In genomic region chr17:43010667-43011308, GRCh38 we compare ENCODE assay signal across 16 cellular contexts. TPM values are rescaled to one million over a fixed set of nuclear protein-coding genes. Genes with fewer than 3 reads are reported as not detected.
A peak's percentile ranks its signal among the peaks of the same experiment; 100 is the strongest.
DNase-seq lines count a peak whose midpoint lies in the region; ATAC-seq and TF ChIP-seq lines count a peak whose summit lies in the region.
"Had no signal": no experiment of that assay in that cellular context is flagged by ENCODE, and none has a peak within 500 bp of the region (broad histone marks: within the 10 kb centered on the region; RNA-seq: fewer than 3 reads in every experiment).

No MANE protein-coding gene starts in this region.

- peaks cover 0 to 52% (median 22%) of the 10 kb centered on the region in 9 donors for H3K36me3 ChIP-seq in heart left ventricle
- peaks cover 12% of the 10 kb centered on the region for H3K36me3 ChIP-seq in suprapubic skin

- WGBS in heart left ventricle, 4 donors, result 84 to 92% (median 87%) methylated on average over 5 of the region's 5 CpGs
- 87% methylated on average over 5 of the region's 5 CpGs for WGBS in suprapubic skin

- H3K4me3 ChIP-seq in heart left ventricle (no peak overlapping the region), suprapubic skin (no peak overlapping the region)
- H3K4me3 ChIP-seq: SK-N-MC had no signal

- DNase-seq in heart left ventricle (no peak), left ventricle myocardium superior (no peak), islet precursor cell (peak; percentile 79), suprapubic skin (ENCODE audit: low spot score in 2 of 2) (no peak), mesenteric fat pad (ENCODE audit: low spot score) (no peak), NCI-H526 (lab: John Stamatoyannopoulos, UW) (no peak)
- DNase-seq in activated CD8-positive, alpha-beta T cell treated with anti-CD3 and anti-CD28 coated beads for 36 hours, result no peak
- no peak for DNase-seq in activated CD4-positive, CD25-positive, alpha-beta regulatory T cell (lab: John Stamatoyannopoulos, UW)
- DNase-seq: activated T-cell treated with anti-CD3 and anti-CD28 coated beads, Interleukin-2, amount 50 U/mL, for 4 hours; DMS153; endodermal cell; NCI-H187; NCI-H82 had no signal

- H3K9me3 Mint-ChIP-seq in activated CD8-positive, alpha-beta T cell treated with anti-CD3 and anti-CD28 coated beads for 36 hours, result no peaks in the 10 kb centered on the region
- H3K9me3 Mint-ChIP-seq: activated T-cell treated with anti-CD3 and anti-CD28 coated beads, Interleukin-2, amount 50 U/mL, for 4 hours; endodermal cell had no signal

- peak in 1 of 2 donors; percentile 19 for TF ChIP-seq POLR2A in heart left ventricle (IDR thresholded peaks at IDR 0.05)
- no peak for TF ChIP-seq POLR2A in suprapubic skin (IDR thresholded peaks at IDR 0.05)

- intact Hi-C loops in heart left ventricle (cut with DNase I), result loop anchor here in 1 of 10 donors (10.0 kb wide), 1 partner anchor 144 kb away; no protein-coding TSS in a partner anchor
- intact Hi-C loops in left ventricle myocardium superior (cut with micrococcal nuclease), result no loop called here
- intact Hi-C loops in activated CD8-positive, alpha-beta T cell treated with anti-CD3 and anti-CD28 coated beads for 36 hours (cut with micrococcal nuclease), result loop anchor here (10.0 kb wide), 1 partner anchor 204 kb away; the partner anchor contains the start of gene TMEM106A

- H3K27ac Mint-ChIP-seq in activated CD8-positive, alpha-beta T cell treated with anti-CD3 and anti-CD28 coated beads for 36 hours, result peak overlapping the region; percentile 34
- H3K27ac Mint-ChIP-seq: endodermal cell had no signal

- no peak for TF ChIP-seq EP300 in suprapubic skin (IDR thresholded peaks at IDR 0.05)

- peaks cover 8 to 84% (median 64%) of the 10 kb centered on the region in 12 donors for H3K4me1 ChIP-seq in heart left ventricle
- H3K4me1 ChIP-seq in suprapubic skin, result peaks cover 69% of the 10 kb centered on the region

- CTCF ChIA-PET in activated CD8-positive, alpha-beta T cell treated with anti-CD3 and anti-CD28 coated beads for 36 hours (lab: Charles Lee), result interaction anchor here (1.8 to 2.7 kb wide), 2 partner anchors 13 kb away, joined by 6 to 14 read pairs; partner anchors contain the start of gene RPL27

- H3K4me1 Mint-ChIP-seq in activated CD8-positive, alpha-beta T cell treated with anti-CD3 and anti-CD28 coated beads for 36 hours (ENCODE audit: low read depth), result peaks cover 11% of the 10 kb centered on the region

- no peak overlapping the region for H3K4me3 Mint-ChIP-seq in activated CD8-positive, alpha-beta T cell treated with anti-CD3 and anti-CD28 coated beads for 36 hours
- H3K4me3 Mint-ChIP-seq: activated T-cell treated with anti-CD3 and anti-CD28 coated beads, Interleukin-2, amount 50 U/mL, for 4 hours; endodermal cell had no signal

- H3K27me3 Mint-ChIP-seq in activated CD8-positive, alpha-beta T cell treated with anti-CD3 and anti-CD28 coated beads for 36 hours, result no peaks in the 10 kb centered on the region
- H3K27me3 Mint-ChIP-seq: brain had no signal

- H3K9me3 ChIP-seq in heart left ventricle (no peaks in the 10 kb centered on the region), suprapubic skin (no peaks in the 10 kb centered on the region)

- H3K27ac ChIP-seq in heart left ventricle (peak overlapping the region in 8 of 12 donors; percentile 7 to 74 (median 16)), suprapubic skin (peak overlapping the region; percentile 47)
- H3K27ac ChIP-seq: parathyroid adenoma, SK-N-MC had no signal

- POLR2A ChIA-PET in activated CD8-positive, alpha-beta T cell treated with anti-CD3 and anti-CD28 coated beads for 36 hours (lab: Charles Lee), result interaction anchor here (1.0 to 6.4 kb wide), 6 partner anchors 8 to 304 kb away, joined by 3 to 36 read pairs (median 4); partner anchors contain the start of genes RND2 and RPL27

- peaks cover 11% of the 10 kb centered on the region for H3K36me3 Mint-ChIP-seq in activated CD8-positive, alpha-beta T cell treated with anti-CD3 and anti-CD28 coated beads for 36 hours (ENCODE audit: low read depth)

- no peaks in the 10 kb centered on the region for H3K27me3 ChIP-seq in heart left ventricle
- no peaks in the 10 kb centered on the region for H3K27me3 ChIP-seq in suprapubic skin

- TF ChIP-seq CTCF in heart left ventricle (IDR thresholded peaks at IDR 0.05) (no peak), suprapubic skin (IDR thresholded peaks at IDR 0.05) (no peak)
- no peak for TF ChIP-seq CTCF in activated CD8-positive, alpha-beta T cell treated with anti-CD3 and anti-CD28 coated beads for 36 hours (IDR thresholded peaks at IDR 0.05)

- ATAC-seq in heart left ventricle, result peak in 2 of 4 donors; percentile 3 to 10
- ATAC-seq in left ventricle myocardium superior, result no peak
- no peak for ATAC-seq in activated CD8-positive, alpha-beta T cell treated with anti-CD3 and anti-CD28 coated beads for 36 hours
- ATAC-seq: activated T-cell treated with anti-CD3 and anti-CD28 coated beads, Interleukin-2, amount 50 U/mL, for 4 hours had no signal

RNA-seq across cellular contexts. Expression of gene IFI35, which starts 4.2 kb away (rescaled TPM):
- 10 to 100 TPM in 8 of 9 donors, 1 to 10 TPM in 1; 8.4 to 66.7 (median 11.9) TPM for total RNA-seq in heart left ventricle
- 10 to 100 TPM in 1 of 2 donors, 1 to 10 TPM in 1; 9.2 to 12.5 TPM for polyA plus RNA-seq in heart left ventricle
- 13.2 TPM for total RNA-seq in left ventricle myocardium superior
- 10 to 100 TPM; 33.4 to 35.8 TPM for total RNA-seq in activated CD8-positive, alpha-beta T cell treated with anti-CD3 and anti-CD28 coated beads for 36 hours
- total RNA-seq in suprapubic skin, result 10 to 100 TPM in 3 of 4 donors, 1 to 10 TPM in 1; 9.0 to 18.0 (median 13.7) TPM
- total RNA-seq in mesenteric fat pad, result 33.5 TPM

RNA-seq across cellular contexts. Expression of gene VAT1, which starts 11.4 kb away (rescaled TPM):
- total RNA-seq in heart left ventricle, result 100 to 1,000 TPM in 5 of 9 donors, 10 to 100 TPM in 4; 69.7 to 138 (median 108) TPM
- 10 to 100 TPM; 64.5 to 91.2 TPM for polyA plus RNA-seq in heart left ventricle
- total RNA-seq in left ventricle myocardium superior, result 77.0 TPM
- total RNA-seq in activated CD8-positive, alpha-beta T cell treated with anti-CD3 and anti-CD28 coated beads for 36 hours, result 10 to 100 TPM; 35.9 to 39.4 TPM
- total RNA-seq in suprapubic skin, result 100 to 1,000 TPM; 125 to 234 (median 188) TPM
- total RNA-seq in mesenteric fat pad, result 315 TPM

RNA-seq across cellular contexts. Expression of gene RPL27, which starts 12.6 kb away (rescaled TPM):
- total RNA-seq in heart left ventricle (100 to 1,000 TPM; 477 to 796 (median 664) TPM), left ventricle myocardium superior (694 TPM), suprapubic skin (1,000 to 10,000 TPM in 3 of 4 donors, 100 to 1,000 TPM in 1; 968 to 1,986 (median 1,251) TPM), mesenteric fat pad (838 TPM)
- 1,000 to 10,000 TPM; 1,976 to 2,590 TPM for polyA plus RNA-seq in heart left ventricle
- 1,000 to 10,000 TPM; 1,640 to 1,647 TPM for total RNA-seq in activated CD8-positive, alpha-beta T cell treated with anti-CD3 and anti-CD28 coated beads for 36 hours

RNA-seq across cellular contexts. Expression of gene RND2, which starts 14.2 kb away (rescaled TPM):
- total RNA-seq in heart left ventricle (1 to 10 TPM in 2 of 9 donors, under 1 TPM in 7; 0.29 to 1.6 (median 0.56) TPM), left ventricle myocardium superior (0.82 TPM), suprapubic skin (1 to 10 TPM in 3 of 4 donors, under 1 TPM in 1; 0.79 to 2.1 (median 1.8) TPM), mesenteric fat pad (0.45 TPM)
- under 1 TPM; 0.10 to 0.95 TPM for polyA plus RNA-seq in heart left ventricle
- total RNA-seq in activated CD8-positive, alpha-beta T cell treated with anti-CD3 and anti-CD28 coated beads for 36 hours, result not detected

RNA-seq across cellular contexts. Expression of gene RUNDC1, which starts 30.4 kb away (rescaled TPM):
- 10 to 100 TPM in 8 of 9 donors, 1 to 10 TPM in 1; 9.8 to 15.9 (median 11.4) TPM for total RNA-seq in heart left ventricle
- polyA plus RNA-seq in heart left ventricle, result 10 to 100 TPM in 1 of 2 donors, 1 to 10 TPM in 1; 5.5 to 14.4 TPM
- 12.7 TPM for total RNA-seq in left ventricle myocardium superior
- 10 to 100 TPM; 16.1 to 17.0 TPM for total RNA-seq in activated CD8-positive, alpha-beta T cell treated with anti-CD3 and anti-CD28 coated beads for 36 hours
- total RNA-seq in suprapubic skin, result 10 to 100 TPM; 13.9 to 18.9 (median 16.2) TPM
- 10.6 TPM for total RNA-seq in mesenteric fat pad
